ENCODE assay signal across 9 cellular contexts in the genomic region with DNA sequence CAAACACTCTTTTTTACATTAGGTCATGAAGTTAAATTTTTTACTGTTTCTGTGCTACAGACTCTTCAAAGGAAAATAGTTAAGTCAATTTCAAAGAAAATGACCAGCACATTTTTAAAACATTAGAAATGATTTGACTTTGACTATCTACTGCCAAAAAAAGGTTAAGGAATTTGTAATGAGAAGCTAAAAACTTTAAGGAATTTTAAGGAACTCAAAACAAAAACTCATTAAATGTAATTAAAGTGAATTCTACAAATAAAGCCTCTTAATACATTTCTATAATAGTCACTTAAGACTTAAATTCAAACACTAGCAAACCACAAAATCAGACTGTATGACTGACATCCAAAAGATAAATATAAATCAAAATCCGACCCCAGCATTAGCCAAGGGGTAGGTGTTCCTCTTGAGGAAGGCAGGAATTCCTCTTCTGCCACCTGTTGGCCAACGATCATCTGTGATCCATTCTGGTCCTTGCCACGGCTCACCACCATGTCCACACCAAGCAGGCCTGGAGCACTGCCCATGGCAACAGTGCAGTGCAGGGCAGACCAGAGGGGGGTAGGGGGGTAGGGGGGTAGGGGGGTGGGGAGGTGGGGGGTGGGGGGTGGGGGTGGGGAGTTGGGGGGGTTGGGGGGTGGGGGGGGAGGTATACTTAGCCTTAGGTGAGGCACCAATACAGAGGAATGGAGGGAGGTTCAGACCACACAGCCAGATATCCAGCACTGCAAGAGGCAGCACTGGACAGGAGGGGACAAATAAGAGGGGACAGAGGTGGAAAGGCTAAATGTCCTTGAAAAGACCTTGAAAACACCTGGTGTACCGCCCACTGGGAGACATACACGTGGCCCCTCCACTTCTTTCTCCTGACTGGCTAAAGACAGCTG. TPM values are rescaled to one million over a fixed set of nuclear protein-coding genes. Genes with fewer than 3 reads are reported as not detected.
A peak's percentile ranks its signal among the peaks of the same experiment; 100 is the strongest.
DNase-seq lines count a peak whose midpoint lies in the region; TF ChIP-seq lines count a peak whose summit lies in the region.
"Had no signal": no experiment of that assay in that cellular context is flagged by ENCODE, and none has a peak within 500 bp of the region (broad histone marks: within the 10 kb centered on the region; RNA-seq: fewer than 3 reads in every experiment).

No MANE protein-coding gene starts in this region.

- peak overlapping the region; percentile 45 to 58 (median 49) for H3K4me3 ChIP-seq in mammary epithelial cell (replicated peaks in 1 of 3; ENCODE audit: insufficient read depth in 1 of 3, low read depth in 2 of 3, low read length in 3 of 3)
- peak overlapping the region; percentile 56 for H3K4me3 ChIP-seq in neuron (ENCODE audit: low read length)

- peaks cover 42% of the 10 kb centered on the region for H4K20me1 ChIP-seq in mammary epithelial cell (ENCODE audit: insufficient read depth, low read length)

- no peak overlapping the region for H3K9ac ChIP-seq in mammary epithelial cell (ENCODE audit: insufficient read depth, low read length)

- peak; percentile 52 for TF ChIP-seq RAD21 in Ishikawa (IDR thresholded peaks at IDR 0.05; ENCODE audit: low read depth)

- BruUV-seq in mammary epithelial cell (replicated peaks; lab: Mats Ljungman, UMichigan), result no TSS peak

- no peak for TF ChIP-seq EP300 in Ishikawa (IDR thresholded peaks at IDR 0.05; ENCODE audit: borderline replicate concordance)

- dilution Hi-C loops in mammary epithelial cell (cut with HindIII; ENCODE audit: low sequenced_read_pairs), result no loop called here

- CTCF ChIA-PET in mammary epithelial cell (lab: Charles Lee; ENCODE audit: low non-redundant PET), result interaction anchor here (0.5 kb wide), 1 partner anchor 84 kb away, joined by 3 read pairs; no protein-coding TSS in a partner anchor

- WGBS in mammary epithelial cell (ENCODE audit: low coverage, missing lambda C conversion rate), result 30% methylated on average over 3 of the region's 5 CpGs

- H3K4me1 ChIP-seq in mammary epithelial cell (ENCODE audit: insufficient read depth, low read length), result no peaks in the 10 kb centered on the region
- peaks cover 22% of the 10 kb centered on the region for H3K4me1 ChIP-seq in neuron (ENCODE audit: insufficient read depth, low read length)

- DNase-seq in GM03348 (ENCODE audit: low spot score), result peak; percentile 22
- DNase-seq in mammary epithelial cell, result peak; percentile 35
- DNase-seq in NCI-H1694 treated with DMSO at 0.1 percent for 48 hours (lab: John Stamatoyannopoulos, UW), result no peak
- DNase-seq in T-helper 2 cell, result no peak
- no peak for DNase-seq in NCI-H187 (lab: John Stamatoyannopoulos, UW)
- DNase-seq in ureter (ENCODE audit: low spot score), result no peak
- DNase-seq: Kasumi-1 had no signal

- in situ Hi-C loops in mammary epithelial cell (cut with MboI; ENCODE audit: low sequenced_read_pairs in 2 of 2), result loop anchor here (5.0 to 25.0 kb wide), 3 partner anchors 167 to 512 kb away; no protein-coding TSS in a partner anchor

- TF ChIP-seq CTCF in mammary epithelial cell (conservative IDR thresholded peaks at IDR 0.05 in 1 of 2, IDR thresholded peaks at IDR 0.05 in 1 of 2; ENCODE audit: extremely low read depth in 1 of 2, insufficient read depth in 1 of 2, low read depth in 1 of 2, low read length in 2 of 2), result peak in 1 of 2 donors; percentile 51

- H3K9me3 ChIP-seq in mammary epithelial cell (replicated peaks; ENCODE audit: insufficient read depth, low read length) (no peaks in the 10 kb centered on the region), neuron (ENCODE audit: low read length) (no peaks in the 10 kb centered on the region)

- H3K27me3 ChIP-seq in mammary epithelial cell (ENCODE audit: insufficient read depth, low read length) (no peaks in the 10 kb centered on the region), neuron (ENCODE audit: insufficient read depth, low read length) (no peaks in the 10 kb centered on the region)

- intact Hi-C loops in mammary epithelial cell (cut with micrococcal nuclease), result no loop called here

- H3K36me3 ChIP-seq in mammary epithelial cell (ENCODE audit: insufficient read depth, low read length), result no peaks in the 10 kb centered on the region
- H3K36me3 ChIP-seq in neuron (ENCODE audit: insufficient read depth, low read length), result peaks cover 17% of the 10 kb centered on the region

- H2AFZ ChIP-seq in mammary epithelial cell (ENCODE audit: low read depth, low read length), result no peak overlapping the region
- no peak overlapping the region for H2AFZ ChIP-seq in neuron (ENCODE audit: low read depth, low read length)

- peak overlapping the region; percentile 78 for H3K4me2 ChIP-seq in mammary epithelial cell (ENCODE audit: insufficient read depth, low read depth, low read length)

- no peak overlapping the region for H3K27ac ChIP-seq in mammary epithelial cell (ENCODE audit: insufficient read depth, low read depth, low read length)

- peaks cover 62% of the 10 kb centered on the region for H3K79me2 ChIP-seq in mammary epithelial cell (ENCODE audit: insufficient read depth, low read length)

TF ChIP-seq in Ishikawa, 13 proteins besides CTCF, POLR2A, EP300 and RAD21:
- no peak for TF ChIP-seq ZBTB7A (IDR thresholded peaks at IDR 0.05; ENCODE audit: low read depth)
- TF ChIP-seq FOXM1 (IDR thresholded peaks at IDR 0.05; ENCODE audit: borderline replicate concordance, low read depth), result no peak
- TF ChIP-seq CREB1 (IDR thresholded peaks at IDR 0.05; ENCODE audit: low read depth), result no peak
- no peak for TF ChIP-seq EGR1 (IDR thresholded peaks at IDR 0.05)
- TF ChIP-seq, protein P1, sequence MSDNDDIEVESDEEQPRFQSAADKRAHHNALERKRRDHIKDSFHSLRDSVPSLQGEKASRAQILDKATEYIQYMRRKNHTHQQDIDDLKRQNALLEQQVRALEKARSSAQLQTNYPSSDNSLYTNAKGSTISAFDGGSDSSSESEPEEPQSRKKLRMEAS (IDR thresholded peaks at IDR 0.05), result no peak
- TF ChIP-seq YY1 (IDR thresholded peaks at IDR 0.05; ENCODE audit: low read depth), result no peak
- no peak for TF ChIP-seq NFIC (IDR thresholded peaks at IDR 0.05)
- no peak for TF ChIP-seq TEAD4 (IDR thresholded peaks at IDR 0.05)
- TF ChIP-seq, protein P2, sequence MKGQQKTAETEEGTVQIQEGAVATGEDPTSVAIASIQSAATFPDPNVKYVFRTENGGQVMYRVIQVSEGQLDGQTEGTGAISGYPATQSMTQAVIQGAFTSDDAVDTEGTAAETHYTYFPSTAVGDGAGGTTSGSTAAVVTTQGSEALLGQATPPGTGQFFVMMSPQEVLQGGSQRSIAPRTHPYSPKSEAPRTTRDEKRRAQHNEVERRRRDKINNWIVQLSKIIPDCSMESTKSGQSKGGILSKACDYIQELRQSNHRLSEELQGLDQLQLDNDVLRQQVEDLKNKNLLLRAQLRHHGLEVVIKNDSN (IDR thresholded peaks at IDR 0.05), result no peak
- no peak for TF ChIP-seq TAF1 (IDR thresholded peaks at IDR 0.05; ENCODE audit: low read depth)
- no peak for TF ChIP-seq TCF12 (IDR thresholded peaks at IDR 0.05; ENCODE audit: low read depth)
- TF ChIP-seq CEBPB (IDR thresholded peaks at IDR 0.05), result no peak
- TF ChIP-seq, protein P3, sequence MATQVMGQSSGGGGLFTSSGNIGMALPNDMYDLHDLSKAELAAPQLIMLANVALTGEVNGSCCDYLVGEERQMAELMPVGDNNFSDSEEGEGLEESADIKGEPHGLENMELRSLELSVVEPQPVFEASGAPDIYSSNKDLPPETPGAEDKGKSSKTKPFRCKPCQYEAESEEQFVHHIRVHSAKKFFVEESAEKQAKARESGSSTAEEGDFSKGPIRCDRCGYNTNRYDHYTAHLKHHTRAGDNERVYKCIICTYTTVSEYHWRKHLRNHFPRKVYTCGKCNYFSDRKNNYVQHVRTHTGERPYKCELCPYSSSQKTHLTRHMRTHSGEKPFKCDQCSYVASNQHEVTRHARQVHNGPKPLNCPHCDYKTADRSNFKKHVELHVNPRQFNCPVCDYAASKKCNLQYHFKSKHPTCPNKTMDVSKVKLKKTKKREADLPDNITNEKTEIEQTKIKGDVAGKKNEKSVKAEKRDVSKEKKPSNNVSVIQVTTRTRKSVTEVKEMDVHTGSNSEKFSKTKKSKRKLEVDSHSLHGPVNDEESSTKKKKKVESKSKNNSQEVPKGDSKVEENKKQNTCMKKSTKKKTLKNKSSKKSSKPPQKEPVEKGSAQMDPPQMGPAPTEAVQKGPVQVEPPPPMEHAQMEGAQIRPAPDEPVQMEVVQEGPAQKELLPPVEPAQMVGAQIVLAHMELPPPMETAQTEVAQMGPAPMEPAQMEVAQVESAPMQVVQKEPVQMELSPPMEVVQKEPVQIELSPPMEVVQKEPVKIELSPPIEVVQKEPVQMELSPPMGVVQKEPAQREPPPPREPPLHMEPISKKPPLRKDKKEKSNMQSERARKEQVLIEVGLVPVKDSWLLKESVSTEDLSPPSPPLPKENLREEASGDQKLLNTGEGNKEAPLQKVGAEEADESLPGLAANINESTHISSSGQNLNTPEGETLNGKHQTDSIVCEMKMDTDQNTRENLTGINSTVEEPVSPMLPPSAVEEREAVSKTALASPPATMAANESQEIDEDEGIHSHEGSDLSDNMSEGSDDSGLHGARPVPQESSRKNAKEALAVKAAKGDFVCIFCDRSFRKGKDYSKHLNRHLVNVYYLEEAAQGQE (IDR thresholded peaks at IDR 0.05; ENCODE audit: low read depth), result no peak

RNA-seq across cellular contexts. Expression of a gene that starts 2.1 kb away (rescaled TPM):
- total RNA-seq in mammary epithelial cell, result 100 to 1,000 TPM in 1 of 2 donors, 10 to 100 TPM in 1; 71.2 to 163 TPM
- polyA plus RNA-seq in mammary epithelial cell, result 33.7 TPM
- 80.4 TPM for polyA minus RNA-seq in mammary epithelial cell
- 642 TPM for total RNA-seq in ureter

Comparison
In these comparisons a context has a peak if more than half of its experiments do, and no peak if none do; other contexts are left out.
1. DNase-seq: peak in GM03348 (single experiment) and mammary epithelial cell (single experiment); none in NCI-H1694 treated with DMSO at 0.1 percent for 48 hours (single experiment), T-helper 2 cell (0 of 5), NCI-H187 (0 of 2) and ureter (single experiment).